In the genomic region with DNA sequence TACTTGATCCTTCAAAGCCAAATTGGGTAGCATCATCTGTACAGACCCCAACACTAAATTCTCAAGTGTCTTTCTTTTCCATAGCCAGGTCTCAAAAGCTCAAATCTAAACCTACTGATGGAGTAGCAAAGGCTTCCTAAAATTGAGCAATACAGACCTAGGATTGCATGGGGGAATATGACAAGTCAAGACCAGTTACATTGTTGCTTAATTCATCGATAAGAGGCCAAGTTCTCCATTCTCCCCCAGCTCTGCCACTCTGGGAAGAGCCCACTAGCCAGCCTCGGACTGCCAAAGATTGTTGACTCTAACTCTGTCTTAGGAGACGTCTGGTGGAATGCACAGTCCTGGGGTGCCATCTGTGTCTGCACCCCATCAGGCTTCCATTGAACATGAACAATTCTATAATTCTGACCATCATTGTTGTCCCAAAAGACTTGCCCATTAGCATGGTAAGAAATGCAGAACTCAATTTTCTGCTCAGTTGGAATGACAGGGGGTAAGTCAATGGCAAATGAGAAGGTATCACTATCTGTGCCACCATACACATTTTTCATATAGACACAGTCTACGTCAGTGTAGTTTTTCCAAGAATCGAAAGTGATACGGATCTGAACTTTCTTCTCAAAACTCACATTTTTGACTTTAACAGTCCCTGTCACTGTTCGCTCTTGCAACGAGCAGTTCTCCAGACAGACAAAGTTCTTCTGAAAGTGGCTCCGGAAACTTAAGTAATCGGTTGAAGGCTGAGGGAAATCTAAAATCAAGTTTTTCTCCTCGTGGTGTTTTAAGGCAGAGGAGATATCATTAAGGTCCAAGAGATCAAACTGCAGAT, we compare ENCODE assay signal across 1 cellular context.
A peak's percentile ranks its signal among the peaks of the same experiment; 100 is the strongest.
TF ChIP-seq lines count a peak whose summit lies in the region.

No MANE protein-coding gene starts in this region.

TF ChIP-seq in K562, 482 proteins besides CTCF, POLR2A, EP300 and RAD21 (continued from another document and continues in another):
- TF ChIP-seq, protein P1, sequence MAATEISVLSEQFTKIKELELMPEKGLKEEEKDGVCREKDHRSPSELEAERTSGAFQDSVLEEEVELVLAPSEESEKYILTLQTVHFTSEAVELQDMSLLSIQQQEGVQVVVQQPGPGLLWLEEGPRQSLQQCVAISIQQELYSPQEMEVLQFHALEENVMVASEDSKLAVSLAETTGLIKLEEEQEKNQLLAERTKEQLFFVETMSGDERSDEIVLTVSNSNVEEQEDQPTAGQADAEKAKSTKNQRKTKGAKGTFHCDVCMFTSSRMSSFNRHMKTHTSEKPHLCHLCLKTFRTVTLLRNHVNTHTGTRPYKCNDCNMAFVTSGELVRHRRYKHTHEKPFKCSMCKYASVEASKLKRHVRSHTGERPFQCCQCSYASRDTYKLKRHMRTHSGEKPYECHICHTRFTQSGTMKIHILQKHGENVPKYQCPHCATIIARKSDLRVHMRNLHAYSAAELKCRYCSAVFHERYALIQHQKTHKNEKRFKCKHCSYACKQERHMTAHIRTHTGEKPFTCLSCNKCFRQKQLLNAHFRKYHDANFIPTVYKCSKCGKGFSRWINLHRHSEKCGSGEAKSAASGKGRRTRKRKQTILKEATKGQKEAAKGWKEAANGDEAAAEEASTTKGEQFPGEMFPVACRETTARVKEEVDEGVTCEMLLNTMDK (IDR thresholded peaks at IDR 0.05; ENCODE audit: borderline replicate concordance, insufficient read depth, low read depth, low read length, poor library complexity, severe bottlenecking): no peak
- TF ChIP-seq PYGO2 (tag; IDR thresholded peaks at IDR 0.05) (0 out of 2 replicates have a peak, but pooled peaks have one; percentile 0), NR4A1 (CRISPR knock-in tag; IDR thresholded peaks at IDR 0.05) (no peak), NR4A1 (tag; IDR thresholded peaks at IDR 0.05) (0 out of 2 replicates have a peak, but pooled peaks have one; percentile 25), ZNF589 (CRISPR knock-in tag; IDR thresholded peaks at IDR 0.05; ENCODE audit: low read depth) (peak; percentile 27; the same call in 1 of the 2 replicates), DIDO1 (tag; IDR thresholded peaks at IDR 0.05; ENCODE audit: low read depth) (no peak), ZNF717 (CRISPR knock-in tag; IDR thresholded peaks at IDR 0.05) (no peak), DPF2 (IDR thresholded peaks at IDR 0.05) (peak; percentile 68; the same call in 1 of the 2 replicates), ATF7 (IDR thresholded peaks at IDR 0.05) (peak; percentile 71; the same call in 1 of the 2 replicates), ZNF133 (CRISPR knock-in tag; IDR thresholded peaks at IDR 0.05) (no peak), ARID1B (IDR thresholded peaks at IDR 0.05) (peak; percentile 77), ZNF696 (CRISPR knock-in tag; conservative IDR thresholded peaks at IDR 0.05) (no peak), CBX2 (IDR thresholded peaks at IDR 0.05; ENCODE audit: insufficient read depth, low read length, poor library complexity, severe bottlenecking) (no peak), ZNF324 (CRISPR knock-in tag; IDR thresholded peaks at IDR 0.05) (no peak), MIER1 (IDR thresholded peaks at IDR 0.05; ENCODE audit: low read depth) (no peak), ZFP30 (CRISPR knock-in tag; IDR thresholded peaks at IDR 0.05; ENCODE audit: borderline replicate concordance) (no peak), CHD2 (IDR thresholded peaks at IDR 0.05; ENCODE audit: low read depth, low read length) (no peak), ZNF830 (CRISPR knock-in tag; IDR thresholded peaks at IDR 0.05) (no peak), OTX1 (CRISPR knock-in tag; IDR thresholded peaks at IDR 0.05) (no peak), HNRNPUL1 (IDR thresholded peaks at IDR 0.05; ENCODE audit: low read length) (no peak), TBL1XR1 (IDR thresholded peaks at IDR 0.05; ENCODE audit: low read length in 2 of 2) (0 out of 4 replicates have a peak, but pooled peaks of 1 of the 2 experiments have one; percentile 39), FIP1L1 (IDR thresholded peaks at IDR 0.05; ENCODE audit: low read depth, low read length, poor library complexity, severe bottlenecking) (no peak), ZNF444 (CRISPR knock-in tag; IDR thresholded peaks at IDR 0.05) (no peak), MCM2 (IDR thresholded peaks at IDR 0.05; ENCODE audit: low read depth) (no peak), CBX8 (IDR thresholded peaks at IDR 0.05; ENCODE audit: borderline replicate concordance, extremely low read depth, low read depth, low read length, poor library complexity, severe bottlenecking) (no peak), SMARCE1 (IDR thresholded peaks at IDR 0.05) (peak; percentile 47; the same call in 1 of the 2 replicates), RUNX1 (IDR thresholded peaks at IDR 0.05; ENCODE audit: low read depth) (no peak), SMARCC2 (IDR thresholded peaks at IDR 0.05; ENCODE audit: low read depth) (no peak), CREB1 (IDR thresholded peaks at IDR 0.05) (no peak), CREB1 (CRISPR knock-in tag; IDR thresholded peaks at IDR 0.05) (no peak), FOXJ2 (tag; IDR thresholded peaks at IDR 0.05) (0 out of 2 replicates have a peak, but pooled peaks have one; percentile 38), NCOR1 (IDR thresholded peaks at IDR 0.05) (no peak), BACH1 (tag; IDR thresholded peaks at IDR 0.05) (peak; percentile 63; the same call in 1 of the 2 replicates), ZNF174 (CRISPR knock-in tag; IDR thresholded peaks at IDR 0.05) (no peak), GATAD2B (IDR thresholded peaks at IDR 0.05; ENCODE audit: borderline replicate concordance) (peak; percentile 40; the same call in 1 of the 2 replicates), ZSCAN32 (CRISPR knock-in tag; IDR thresholded peaks at IDR 0.05) (peak; percentile 72), HMG20A (CRISPR knock-in tag; conservative IDR thresholded peaks at IDR 0.05) (no peak), BRD4 (IDR thresholded peaks at IDR 0.05) (no peak; the same call in 1 of the 2 replicates), JUND (IDR thresholded peaks at IDR 0.05; ENCODE audit: borderline replicate concordance, low read depth, low read length) (peak; percentile 52; the same call in 1 of the 2 replicates), JUND (tag; IDR thresholded peaks at IDR 0.05; ENCODE audit: borderline replicate concordance, low read depth, low read length) (peak; percentile 82; the same call in 1 of the 3 replicates)
- TF ChIP-seq, protein P2, sequence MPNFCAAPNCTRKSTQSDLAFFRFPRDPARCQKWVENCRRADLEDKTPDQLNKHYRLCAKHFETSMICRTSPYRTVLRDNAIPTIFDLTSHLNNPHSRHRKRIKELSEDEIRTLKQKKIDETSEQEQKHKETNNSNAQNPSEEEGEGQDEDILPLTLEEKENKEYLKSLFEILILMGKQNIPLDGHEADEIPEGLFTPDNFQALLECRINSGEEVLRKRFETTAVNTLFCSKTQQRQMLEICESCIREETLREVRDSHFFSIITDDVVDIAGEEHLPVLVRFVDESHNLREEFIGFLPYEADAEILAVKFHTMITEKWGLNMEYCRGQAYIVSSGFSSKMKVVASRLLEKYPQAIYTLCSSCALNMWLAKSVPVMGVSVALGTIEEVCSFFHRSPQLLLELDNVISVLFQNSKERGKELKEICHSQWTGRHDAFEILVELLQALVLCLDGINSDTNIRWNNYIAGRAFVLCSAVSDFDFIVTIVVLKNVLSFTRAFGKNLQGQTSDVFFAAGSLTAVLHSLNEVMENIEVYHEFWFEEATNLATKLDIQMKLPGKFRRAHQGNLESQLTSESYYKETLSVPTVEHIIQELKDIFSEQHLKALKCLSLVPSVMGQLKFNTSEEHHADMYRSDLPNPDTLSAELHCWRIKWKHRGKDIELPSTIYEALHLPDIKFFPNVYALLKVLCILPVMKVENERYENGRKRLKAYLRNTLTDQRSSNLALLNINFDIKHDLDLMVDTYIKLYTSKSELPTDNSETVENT (CRISPR knock-in tag; IDR thresholded peaks at IDR 0.05): no peak
- TF ChIP-seq, protein P3, sequence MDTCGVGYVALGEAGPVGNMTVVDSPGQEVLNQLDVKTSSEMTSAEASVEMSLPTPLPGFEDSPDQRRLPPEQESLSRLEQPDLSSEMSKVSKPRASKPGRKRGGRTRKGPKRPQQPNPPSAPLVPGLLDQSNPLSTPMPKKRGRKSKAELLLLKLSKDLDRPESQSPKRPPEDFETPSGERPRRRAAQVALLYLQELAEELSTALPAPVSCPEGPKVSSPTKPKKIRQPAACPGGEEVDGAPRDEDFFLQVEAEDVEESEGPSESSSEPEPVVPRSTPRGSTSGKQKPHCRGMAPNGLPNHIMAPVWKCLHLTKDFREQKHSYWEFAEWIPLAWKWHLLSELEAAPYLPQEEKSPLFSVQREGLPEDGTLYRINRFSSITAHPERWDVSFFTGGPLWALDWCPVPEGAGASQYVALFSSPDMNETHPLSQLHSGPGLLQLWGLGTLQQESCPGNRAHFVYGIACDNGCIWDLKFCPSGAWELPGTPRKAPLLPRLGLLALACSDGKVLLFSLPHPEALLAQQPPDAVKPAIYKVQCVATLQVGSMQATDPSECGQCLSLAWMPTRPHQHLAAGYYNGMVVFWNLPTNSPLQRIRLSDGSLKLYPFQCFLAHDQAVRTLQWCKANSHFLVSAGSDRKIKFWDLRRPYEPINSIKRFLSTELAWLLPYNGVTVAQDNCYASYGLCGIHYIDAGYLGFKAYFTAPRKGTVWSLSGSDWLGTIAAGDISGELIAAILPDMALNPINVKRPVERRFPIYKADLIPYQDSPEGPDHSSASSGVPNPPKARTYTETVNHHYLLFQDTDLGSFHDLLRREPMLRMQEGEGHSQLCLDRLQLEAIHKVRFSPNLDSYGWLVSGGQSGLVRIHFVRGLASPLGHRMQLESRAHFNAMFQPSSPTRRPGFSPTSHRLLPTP (IDR thresholded peaks at IDR 0.05; ENCODE audit: borderline replicate concordance, extremely low read depth, insufficient read length): no peak
- TF ChIP-seq, protein P4, sequence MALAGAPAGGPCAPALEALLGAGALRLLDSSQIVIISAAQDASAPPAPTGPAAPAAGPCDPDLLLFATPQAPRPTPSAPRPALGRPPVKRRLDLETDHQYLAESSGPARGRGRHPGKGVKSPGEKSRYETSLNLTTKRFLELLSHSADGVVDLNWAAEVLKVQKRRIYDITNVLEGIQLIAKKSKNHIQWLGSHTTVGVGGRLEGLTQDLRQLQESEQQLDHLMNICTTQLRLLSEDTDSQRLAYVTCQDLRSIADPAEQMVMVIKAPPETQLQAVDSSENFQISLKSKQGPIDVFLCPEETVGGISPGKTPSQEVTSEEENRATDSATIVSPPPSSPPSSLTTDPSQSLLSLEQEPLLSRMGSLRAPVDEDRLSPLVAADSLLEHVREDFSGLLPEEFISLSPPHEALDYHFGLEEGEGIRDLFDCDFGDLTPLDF (CRISPR knock-in tag; IDR thresholded peaks at IDR 0.05): no peak
- TF ChIP-seq, protein P5, sequence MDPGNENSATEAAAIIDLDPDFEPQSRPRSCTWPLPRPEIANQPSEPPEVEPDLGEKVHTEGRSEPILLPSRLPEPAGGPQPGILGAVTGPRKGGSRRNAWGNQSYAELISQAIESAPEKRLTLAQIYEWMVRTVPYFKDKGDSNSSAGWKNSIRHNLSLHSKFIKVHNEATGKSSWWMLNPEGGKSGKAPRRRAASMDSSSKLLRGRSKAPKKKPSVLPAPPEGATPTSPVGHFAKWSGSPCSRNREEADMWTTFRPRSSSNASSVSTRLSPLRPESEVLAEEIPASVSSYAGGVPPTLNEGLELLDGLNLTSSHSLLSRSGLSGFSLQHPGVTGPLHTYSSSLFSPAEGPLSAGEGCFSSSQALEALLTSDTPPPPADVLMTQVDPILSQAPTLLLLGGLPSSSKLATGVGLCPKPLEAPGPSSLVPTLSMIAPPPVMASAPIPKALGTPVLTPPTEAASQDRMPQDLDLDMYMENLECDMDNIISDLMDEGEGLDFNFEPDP (CRISPR knock-in tag; IDR thresholded peaks at IDR 0.05): no peak
- TF ChIP-seq, protein P6, sequence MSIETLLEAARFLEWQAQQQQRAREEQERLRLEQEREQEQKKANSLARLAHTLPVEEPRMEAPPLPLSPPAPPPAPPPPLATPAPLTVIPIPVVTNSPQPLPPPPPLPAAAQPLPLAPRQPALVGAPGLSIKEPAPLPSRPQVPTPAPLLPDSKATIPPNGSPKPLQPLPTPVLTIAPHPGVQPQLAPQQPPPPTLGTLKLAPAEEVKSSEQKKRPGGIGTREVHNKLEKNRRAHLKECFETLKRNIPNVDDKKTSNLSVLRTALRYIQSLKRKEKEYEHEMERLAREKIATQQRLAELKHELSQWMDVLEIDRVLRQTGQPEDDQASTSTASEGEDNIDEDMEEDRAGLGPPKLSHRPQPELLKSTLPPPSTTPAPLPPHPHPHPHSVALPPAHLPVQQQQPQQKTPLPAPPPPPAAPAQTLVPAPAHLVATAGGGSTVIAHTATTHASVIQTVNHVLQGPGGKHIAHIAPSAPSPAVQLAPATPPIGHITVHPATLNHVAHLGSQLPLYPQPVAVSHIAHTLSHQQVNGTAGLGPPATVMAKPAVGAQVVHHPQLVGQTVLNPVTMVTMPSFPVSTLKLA (conservative IDR thresholded peaks at IDR 0.05): 0 out of 4 replicates have a peak, but pooled peaks of 1 of the 2 experiments have one; percentile 14
- TF ChIP-seq, protein P7, sequence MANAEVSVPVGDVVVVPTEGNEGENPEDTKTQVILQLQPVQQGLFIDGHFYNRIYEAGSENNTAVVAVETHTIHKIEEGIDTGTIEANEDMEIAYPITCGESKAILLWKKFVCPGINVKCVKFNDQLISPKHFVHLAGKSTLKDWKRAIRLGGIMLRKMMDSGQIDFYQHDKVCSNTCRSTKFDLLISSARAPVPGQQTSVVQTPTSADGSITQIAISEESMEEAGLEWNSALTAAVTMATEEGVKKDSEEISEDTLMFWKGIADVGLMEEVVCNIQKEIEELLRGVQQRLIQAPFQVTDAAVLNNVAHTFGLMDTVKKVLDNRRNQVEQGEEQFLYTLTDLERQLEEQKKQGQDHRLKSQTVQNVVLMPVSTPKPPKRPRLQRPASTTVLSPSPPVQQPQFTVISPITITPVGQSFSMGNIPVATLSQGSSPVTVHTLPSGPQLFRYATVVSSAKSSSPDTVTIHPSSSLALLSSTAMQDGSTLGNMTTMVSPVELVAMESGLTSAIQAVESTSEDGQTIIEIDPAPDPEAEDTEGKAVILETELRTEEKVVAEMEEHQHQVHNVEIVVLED (CRISPR knock-in tag; IDR thresholded peaks at IDR 0.05): no peak
- TF ChIP-seq, protein P8, sequence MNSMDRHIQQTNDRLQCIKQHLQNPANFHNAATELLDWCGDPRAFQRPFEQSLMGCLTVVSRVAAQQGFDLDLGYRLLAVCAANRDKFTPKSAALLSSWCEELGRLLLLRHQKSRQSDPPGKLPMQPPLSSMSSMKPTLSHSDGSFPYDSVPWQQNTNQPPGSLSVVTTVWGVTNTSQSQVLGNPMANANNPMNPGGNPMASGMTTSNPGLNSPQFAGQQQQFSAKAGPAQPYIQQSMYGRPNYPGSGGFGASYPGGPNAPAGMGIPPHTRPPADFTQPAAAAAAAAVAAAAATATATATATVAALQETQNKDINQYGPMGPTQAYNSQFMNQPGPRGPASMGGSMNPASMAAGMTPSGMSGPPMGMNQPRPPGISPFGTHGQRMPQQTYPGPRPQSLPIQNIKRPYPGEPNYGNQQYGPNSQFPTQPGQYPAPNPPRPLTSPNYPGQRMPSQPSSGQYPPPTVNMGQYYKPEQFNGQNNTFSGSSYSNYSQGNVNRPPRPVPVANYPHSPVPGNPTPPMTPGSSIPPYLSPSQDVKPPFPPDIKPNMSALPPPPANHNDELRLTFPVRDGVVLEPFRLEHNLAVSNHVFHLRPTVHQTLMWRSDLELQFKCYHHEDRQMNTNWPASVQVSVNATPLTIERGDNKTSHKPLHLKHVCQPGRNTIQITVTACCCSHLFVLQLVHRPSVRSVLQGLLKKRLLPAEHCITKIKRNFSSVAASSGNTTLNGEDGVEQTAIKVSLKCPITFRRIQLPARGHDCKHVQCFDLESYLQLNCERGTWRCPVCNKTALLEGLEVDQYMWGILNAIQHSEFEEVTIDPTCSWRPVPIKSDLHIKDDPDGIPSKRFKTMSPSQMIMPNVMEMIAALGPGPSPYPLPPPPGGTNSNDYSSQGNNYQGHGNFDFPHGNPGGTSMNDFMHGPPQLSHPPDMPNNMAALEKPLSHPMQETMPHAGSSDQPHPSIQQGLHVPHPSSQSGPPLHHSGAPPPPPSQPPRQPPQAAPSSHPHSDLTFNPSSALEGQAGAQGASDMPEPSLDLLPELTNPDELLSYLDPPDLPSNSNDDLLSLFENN (IDR thresholded peaks at IDR 0.05; ENCODE audit: low read depth in 2 of 2, low read length in 2 of 2): no peak
